20 cellular contexts compared by ENCODE assay signal in the genomic region with DNA sequence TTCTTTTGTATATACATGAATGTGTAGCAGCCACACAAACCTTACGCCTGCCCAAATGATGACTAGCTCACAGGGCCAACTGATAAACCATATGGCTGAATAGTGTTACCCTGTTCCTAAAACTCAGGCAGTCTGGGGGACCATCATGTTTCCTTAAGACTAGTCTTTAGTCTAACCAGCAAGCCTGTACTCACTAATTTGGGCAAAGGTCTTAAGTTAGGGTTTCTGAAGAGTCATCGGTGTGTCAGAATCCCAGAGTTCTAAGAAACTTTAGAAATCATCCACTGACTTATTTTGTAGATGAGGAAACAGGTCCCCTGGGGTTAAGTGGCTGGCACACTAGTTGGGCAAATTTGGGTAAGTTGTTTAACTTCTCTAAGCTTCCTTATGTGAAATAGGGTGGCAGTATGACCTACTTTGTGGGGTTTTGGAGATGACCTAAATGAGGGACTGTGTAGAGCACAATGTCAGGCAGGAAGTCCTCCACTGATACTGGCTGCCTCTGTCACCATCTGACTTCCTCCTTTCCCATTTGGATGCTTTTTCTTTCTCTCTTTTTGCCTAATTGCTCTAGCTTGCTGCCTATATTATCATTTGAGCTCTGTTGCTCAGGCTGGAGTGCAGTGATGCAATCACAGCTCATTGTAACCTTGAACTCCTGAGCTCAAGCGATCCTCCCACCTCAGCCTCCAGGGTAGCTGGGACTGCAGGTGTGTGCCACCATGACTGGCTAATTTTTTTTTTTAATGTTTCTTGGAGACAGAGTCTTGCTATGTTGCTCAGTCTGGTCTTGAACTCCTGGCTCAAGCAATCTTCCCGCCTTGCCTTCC. TPM values are rescaled to one million over a fixed set of nuclear protein-coding genes. Genes with fewer than 3 reads are reported as not detected.
DNase-seq lines count a peak whose midpoint lies in the region; ATAC-seq and TF ChIP-seq lines count a peak whose summit lies in the region.
"Had no signal": no experiment of that assay in that cellular context is flagged by ENCODE, and none has a peak within 500 bp of the region (broad histone marks: within the 10 kb centered on the region; RNA-seq: fewer than 3 reads in every experiment).

No MANE protein-coding gene starts in this region.

- WGBS in stomach, 5 donors, result 84 to 92% (median 85%) methylated on average over 4 of the region's 4 CpGs

- TF ChIP-seq EP300 in stomach (IDR thresholded peaks at IDR 0.05), result no peak

- in situ Hi-C loops in GM13977 (cut with MboI; ENCODE audit: low pct_unique_long_range_greater_than_20kb, low sequenced_read_pairs, unreplicated experiment), result no loop called here

- H3K4me3 ChIP-seq in fibroblast of mammary gland (ENCODE audit: control insufficient read depth, low read depth, low read length) (no peak overlapping the region), stomach (no peak overlapping the region)
- H3K4me3 ChIP-seq: SJCRH30 had no signal

- peaks cover 14% of the 10 kb centered on the region for H3K27me3 Mint-ChIP-seq in stimulated activated naive CD8-positive, alpha-beta T cell treated with anti-CD3 and anti-CD28 coated beads, Interleukin-15, amount 100 ng/mL, for 72 hours
- H3K27me3 Mint-ChIP-seq: progenitor cell of endocrine pancreas; stimulated activated memory B cell treated with anti-CD40 and anti-IgM and Interleukin-4, amounts not matched to agents 10 μg/mL and 1 μg/mL and 100 μg/mL, for 72 hours had no signal

- H3K4me3 Mint-ChIP-seq in stimulated activated naive CD8-positive, alpha-beta T cell treated with anti-CD3 and anti-CD28 coated beads, Interleukin-15, amount 100 ng/mL, for 72 hours, result no peak overlapping the region
- H3K4me3 Mint-ChIP-seq: central memory CD8-positive, alpha-beta T cell; stimulated activated memory B cell treated with anti-CD40 and anti-IgM and Interleukin-4, amounts not matched to agents 10 μg/mL and 1 μg/mL and 100 μg/mL, for 72 hours had no signal

- intact Hi-C loops in stomach (cut with DNase I; ENCODE audit: low total_unique reads), result no loop called here

- no peaks in the 10 kb centered on the region for H3K4me1 ChIP-seq in stomach
- H3K4me1 ChIP-seq: SJCRH30 had no signal

- H3K27ac Mint-ChIP-seq in stimulated activated naive CD8-positive, alpha-beta T cell treated with anti-CD3 and anti-CD28 coated beads, Interleukin-15, amount 100 ng/mL, for 72 hours, result no peak overlapping the region
- H3K27ac Mint-ChIP-seq: progenitor cell of endocrine pancreas; stimulated activated memory B cell treated with anti-CD40 and anti-IgM and Interleukin-4, amounts not matched to agents 10 μg/mL and 1 μg/mL and 100 μg/mL, for 72 hours had no signal

- TF ChIP-seq POLR2A in stomach (IDR thresholded peaks at IDR 0.05), result no peak

- DNase-seq in stimulated activated naive CD8-positive, alpha-beta T cell treated with anti-CD3 and anti-CD28 coated beads, Interleukin-15, amount 100 ng/mL, for 72 hours, result no peak
- no peak for DNase-seq in stimulated activated naive CD8-positive, alpha-beta T cell treated with anti-CD3 and anti-CD28 coated beads, Interleukin-15, Interleukin-2, amounts not matched to agents 100 U/mL and 50 U/mL, for 24 hours
- DNase-seq in OCI-M1 (lab: John Stamatoyannopoulos, UW), result peak; percentile 87
- peak; percentile 18 for DNase-seq in fibroblast of mammary gland (ENCODE audit: low read depth)
- DNase-seq in stomach, result no peak
- DNase-seq in islet precursor cell, result no peak
- no peak for DNase-seq in GM13977 (ENCODE audit: low spot score)
- DNase-seq in dermis blood vessel endothelial cell, result no peak
- DNase-seq: amniotic stem cell, GOT3, NCI-H1694, NCI-H226, SJCRH30 had no signal

- ATAC-seq in stimulated activated naive CD8-positive, alpha-beta T cell treated with anti-CD3 and anti-CD28 coated beads, Interleukin-15, amount 100 ng/mL, for 72 hours, result peak; percentile 35
- ATAC-seq in stimulated activated naive CD8-positive, alpha-beta T cell treated with anti-CD3 and anti-CD28 coated beads, Interleukin-15, Interleukin-2, amounts not matched to agents 100 U/mL and 50 U/mL, for 24 hours, result no peak
- ATAC-seq: stimulated activated memory B cell treated with anti-CD40 and anti-IgM and Interleukin-4, amounts not matched to agents 10 μg/mL and 1 μg/mL and 100 μg/mL, for 72 hours had no signal

- no peaks in the 10 kb centered on the region for H3K36me3 ChIP-seq in stomach
- H3K36me3 ChIP-seq: SJCRH30 had no signal

- peak overlapping the region in 1 of 5 donors; percentile 12 for H3K27ac ChIP-seq in stomach
- H3K27ac ChIP-seq: KMS-11, SJCRH30 had no signal

- H3K9me3 Mint-ChIP-seq in stimulated activated naive CD8-positive, alpha-beta T cell treated with anti-CD3 and anti-CD28 coated beads, Interleukin-15, amount 100 ng/mL, for 72 hours, result peaks cover 7 to 16% of the 10 kb centered on the region in 2 donors
- H3K9me3 Mint-ChIP-seq: central memory CD8-positive, alpha-beta T cell; stimulated activated memory B cell treated with anti-CD40 and anti-IgM and Interleukin-4, amounts not matched to agents 10 μg/mL and 1 μg/mL and 100 μg/mL, for 72 hours had no signal

- H3K4me1 Mint-ChIP-seq in stimulated activated naive CD8-positive, alpha-beta T cell treated with anti-CD3 and anti-CD28 coated beads, Interleukin-15, amount 100 ng/mL, for 72 hours, result peaks cover 10% of the 10 kb centered on the region

- TF ChIP-seq CTCF in fibroblast of mammary gland (conservative IDR thresholded peaks at IDR 0.05; ENCODE audit: control insufficient read depth, insufficient read depth, low read depth, low read length) (no peak), stomach (IDR thresholded peaks at IDR 0.05) (no peak), GM13977 (IDR thresholded peaks at IDR 0.05; ENCODE audit: extremely low read depth, insufficient read depth, missing control alignments) (no peak)

- peaks cover 0 to 20% (median 19%) of the 10 kb centered on the region in 4 donors for H3K9me3 ChIP-seq in stomach
- H3K9me3 ChIP-seq: SJCRH30 had no signal

- peaks cover 0 to 44% (median 8%) of the 10 kb centered on the region in 3 donors for H3K27me3 ChIP-seq in stomach

RNA-seq across cellular contexts. Expression of gene ADGRE3, which starts 2.4 kb away (rescaled TPM):
- total RNA-seq in stomach (under 1 TPM in 1 of 5 donors, not detected in 4; 0.55 TPM), dermis blood vessel endothelial cell (not detected in 2 replicates)
- not detected for polyA plus RNA-seq in stomach
- total RNA-seq: A673, G401, myocyte, progenitor cell of endocrine pancreas, SJCRH30 had no signal

RNA-seq across cellular contexts. Expression of gene ZNF333, which starts 17.6 kb away (rescaled TPM):
- total RNA-seq in stomach (10 to 100 TPM in 2 of 5 donors, 1 to 10 TPM in 3; 3.8 to 25.9 (median 5.8) TPM), dermis blood vessel endothelial cell (6.6 and 16.2 TPM in 2 replicates)
- polyA plus RNA-seq in stomach, result 1 to 10 TPM; 4.1 to 5.7 (median 4.7) TPM

Comparison
In these comparisons a context has a peak if more than half of its experiments do, and no peak if none do; other contexts are left out.
1. DNase-seq: peak in OCI-M1 (single experiment) and fibroblast of mammary gland (single experiment); none in stimulated activated naive CD8-positive, alpha-beta T cell treated with anti-CD3 and anti-CD28 coated beads, Interleukin-15, amount 100 ng/mL, for 72 hours (0 of 2), stimulated activated naive CD8-positive, alpha-beta T cell treated with anti-CD3 and anti-CD28 coated beads, Interleukin-15, Interleukin-2, amounts not matched to agents 100 U/mL and 50 U/mL, for 24 hours (single experiment), stomach (single experiment), islet precursor cell (single experiment), GM13977 (single experiment) and dermis blood vessel endothelial cell (single experiment).